ENCODE assay signal across 10 cellular contexts in the genomic region with DNA sequence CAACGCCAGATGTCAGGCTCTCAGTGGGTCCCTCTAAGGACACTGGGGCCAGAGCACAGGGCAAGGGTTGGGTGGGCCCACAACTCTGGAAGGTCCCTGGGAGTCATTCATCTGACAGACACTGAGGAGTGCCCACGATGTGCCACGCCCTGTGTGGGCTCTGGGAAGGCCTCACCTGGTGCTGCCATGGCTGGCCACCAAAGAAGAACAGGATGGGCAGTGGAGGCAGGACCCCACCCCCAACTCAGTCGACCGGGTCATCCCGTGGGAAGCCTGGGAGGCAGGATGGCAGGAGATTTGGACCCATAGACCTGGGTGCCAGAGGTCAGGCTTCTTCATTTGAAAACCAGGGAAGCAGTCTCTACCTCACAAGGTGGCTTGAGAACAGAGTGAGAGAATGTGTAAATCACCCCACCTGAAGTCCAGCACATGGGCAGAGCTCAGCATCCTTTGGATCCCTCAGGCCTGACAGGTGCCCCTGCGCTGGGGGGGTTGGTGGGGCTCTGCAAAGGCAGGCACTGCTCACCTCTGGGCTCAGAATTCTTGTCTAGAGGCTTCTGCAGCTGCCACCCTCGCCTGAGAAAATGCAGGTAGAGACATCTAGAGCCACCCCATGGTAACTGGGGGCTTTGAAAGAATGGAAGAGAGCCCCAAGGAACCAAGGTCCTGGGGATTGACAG. TPM values are rescaled to one million over a fixed set of nuclear protein-coding genes. Genes with fewer than 3 reads are reported as not detected.
A peak's percentile ranks its signal among the peaks of the same experiment; 100 is the strongest.
DNase-seq lines count a peak whose midpoint lies in the region; ATAC-seq and TF ChIP-seq lines count a peak whose summit lies in the region.
"Had no signal": no experiment of that assay in that cellular context is flagged by ENCODE, and none has a peak within 500 bp of the region (broad histone marks: within the 10 kb centered on the region; RNA-seq: fewer than 3 reads in every experiment).

No MANE protein-coding gene starts in this region.

- TF ChIP-seq CTCF in WTC11 (IDR thresholded peaks at IDR 0.05), result no peak

- peaks cover 70% of the 10 kb centered on the region for H3K4me1 Mint-ChIP-seq in activated CD4-positive, alpha-beta T cell treated with anti-CD3 and anti-CD28 coated beads, Interleukin-2, amount 10 ng/mL, durations not matched to agents 7 days and 5 days
- peaks cover 36% of the 10 kb centered on the region for H3K4me1 Mint-ChIP-seq in WTC11
- peaks cover 53% of the 10 kb centered on the region for H3K4me1 Mint-ChIP-seq in stimulated activated effector memory CD8-positive, alpha-beta T cell treated with anti-CD3 and anti-CD28 coated beads, Interleukin-12 subunit alpha, Interleukin-12 subunit beta, amount 100 ng/mL, for 72 hours

- H3K27me3 ChIP-seq in layer of hippocampus (ENCODE audit: control insufficient read depth, insufficient read depth, low read length), result no peaks in the 10 kb centered on the region
- H3K27me3 ChIP-seq: brain microvascular endothelial cell had no signal

- H3K27ac ChIP-seq in layer of hippocampus (ENCODE audit: low read depth, low read length), result peak overlapping the region; percentile 30
- H3K27ac ChIP-seq: brain microvascular endothelial cell had no signal

- peaks cover 9% of the 10 kb centered on the region for H3K27me3 Mint-ChIP-seq in activated CD4-positive, alpha-beta T cell treated with anti-CD3 and anti-CD28 coated beads, Interleukin-2, amount 10 ng/mL, durations not matched to agents 7 days and 5 days
- peaks cover 4% of the 10 kb centered on the region for H3K27me3 Mint-ChIP-seq in WTC11 (ENCODE audit: low read depth)

- no peak for ATAC-seq in WTC11
- ATAC-seq in stimulated activated effector memory CD8-positive, alpha-beta T cell treated with anti-CD3 and anti-CD28 coated beads, Interleukin-12 subunit alpha, Interleukin-12 subunit beta, amount 100 ng/mL, for 72 hours, result no peak
- no peak for ATAC-seq in HG02642 (IDR thresholded peaks at IDR 0.05; ENCODE audit: poor library complexity, unreplicated experiment)

- CTCF ChIA-PET in activated CD4-positive, alpha-beta T cell treated with anti-CD3 and anti-CD28 coated beads, Interleukin-2, amount 10 ng/mL, durations not matched to agents 7 days and 5 days (lab: Charles Lee), result interaction anchor here (0.7 to 1.3 kb wide), 6 partner anchors 11 to 227 kb away, joined by 3 to 11 read pairs (median 4); no protein-coding TSS in a partner anchor
- CTCF ChIA-PET in WTC11 (lab: Charles Lee), result interaction anchor here (0.5 to 6.2 kb wide), 44 partner anchors 10 to 293 kb away, joined by 3 to 80 read pairs (median 5); a partner anchor contains a TSS

- H3K27ac Mint-ChIP-seq in activated CD4-positive, alpha-beta T cell treated with anti-CD3 and anti-CD28 coated beads, Interleukin-2, amount 10 ng/mL, durations not matched to agents 7 days and 5 days, result no peak overlapping the region
- H3K27ac Mint-ChIP-seq in WTC11, result no peak overlapping the region
- H3K27ac Mint-ChIP-seq in stimulated activated effector memory CD8-positive, alpha-beta T cell treated with anti-CD3 and anti-CD28 coated beads, Interleukin-12 subunit alpha, Interleukin-12 subunit beta, amount 100 ng/mL, for 72 hours, result no peak overlapping the region

- no peaks in the 10 kb centered on the region for H3K9me3 Mint-ChIP-seq in activated CD4-positive, alpha-beta T cell treated with anti-CD3 and anti-CD28 coated beads, Interleukin-2, amount 10 ng/mL, durations not matched to agents 7 days and 5 days
- no peaks in the 10 kb centered on the region for H3K9me3 Mint-ChIP-seq in WTC11
- no peaks in the 10 kb centered on the region for H3K9me3 Mint-ChIP-seq in stimulated activated effector memory CD8-positive, alpha-beta T cell treated with anti-CD3 and anti-CD28 coated beads, Interleukin-12 subunit alpha, Interleukin-12 subunit beta, amount 100 ng/mL, for 72 hours

- DNase-seq in activated CD4-positive, alpha-beta T cell treated with anti-CD3 and anti-CD28 coated beads, Interleukin-2, amount 10 ng/mL, durations not matched to agents 7 days and 5 days, result no peak
- DNase-seq in activated CD4-positive, alpha-beta T cell treated with anti-CD3 and anti-CD28 coated beads for 48 hours, result no peak
- no peak for DNase-seq in WTC11 (ENCODE audit: low spot score)
- no peak for DNase-seq in stimulated activated effector memory CD8-positive, alpha-beta T cell treated with anti-CD3 and anti-CD28 coated beads, Interleukin-12 subunit alpha, Interleukin-12 subunit beta, amount 100 ng/mL, for 72 hours (ENCODE audit: low spot score in 2 of 2)
- DNase-seq in 8988T, result no peak
- DNase-seq in medulla oblongata (ENCODE audit: extremely low spot score), result no peak
- DNase-seq: brain microvascular endothelial cell; stimulated activated CD4-positive, alpha-beta T cell treated with anti-CD3 and anti-CD28 coated beads, Interleukin-2, amount 100 ng/mL, for 48 hours had no signal

- POLR2A ChIA-PET in activated CD4-positive, alpha-beta T cell treated with anti-CD3 and anti-CD28 coated beads, Interleukin-2, amount 10 ng/mL, durations not matched to agents 7 days and 5 days (lab: Charles Lee), result interaction anchor here (0.7 kb wide), 1 partner anchor 190 kb away, joined by 5 read pairs; no protein-coding TSS in a partner anchor
- POLR2A ChIA-PET in WTC11 (lab: Charles Lee), result interaction anchor here (1.0 kb wide), 1 partner anchor 19 kb away, joined by 4 read pairs; no protein-coding TSS in a partner anchor

- H3K36me3 Mint-ChIP-seq in activated CD4-positive, alpha-beta T cell treated with anti-CD3 and anti-CD28 coated beads, Interleukin-2, amount 10 ng/mL, durations not matched to agents 7 days and 5 days (ENCODE audit: low read depth), result no peaks in the 10 kb centered on the region
- no peaks in the 10 kb centered on the region; the same call in 1 of the 2 replicates for H3K36me3 Mint-ChIP-seq in WTC11
- H3K36me3 Mint-ChIP-seq in stimulated activated effector memory CD8-positive, alpha-beta T cell treated with anti-CD3 and anti-CD28 coated beads, Interleukin-12 subunit alpha, Interleukin-12 subunit beta, amount 100 ng/mL, for 72 hours, result no peaks in the 10 kb centered on the region

- peak overlapping the region; percentile 63 for H3K4me3 Mint-ChIP-seq in activated CD4-positive, alpha-beta T cell treated with anti-CD3 and anti-CD28 coated beads, Interleukin-2, amount 10 ng/mL, durations not matched to agents 7 days and 5 days
- no peak overlapping the region for H3K4me3 Mint-ChIP-seq in WTC11
- H3K4me3 Mint-ChIP-seq in stimulated activated effector memory CD8-positive, alpha-beta T cell treated with anti-CD3 and anti-CD28 coated beads, Interleukin-12 subunit alpha, Interleukin-12 subunit beta, amount 100 ng/mL, for 72 hours, result peak overlapping the region; percentile 65

TF ChIP-seq in WTC11, 78 proteins besides CTCF, POLR2A, EP300 and RAD21:
- TF ChIP-seq, protein P1, sequence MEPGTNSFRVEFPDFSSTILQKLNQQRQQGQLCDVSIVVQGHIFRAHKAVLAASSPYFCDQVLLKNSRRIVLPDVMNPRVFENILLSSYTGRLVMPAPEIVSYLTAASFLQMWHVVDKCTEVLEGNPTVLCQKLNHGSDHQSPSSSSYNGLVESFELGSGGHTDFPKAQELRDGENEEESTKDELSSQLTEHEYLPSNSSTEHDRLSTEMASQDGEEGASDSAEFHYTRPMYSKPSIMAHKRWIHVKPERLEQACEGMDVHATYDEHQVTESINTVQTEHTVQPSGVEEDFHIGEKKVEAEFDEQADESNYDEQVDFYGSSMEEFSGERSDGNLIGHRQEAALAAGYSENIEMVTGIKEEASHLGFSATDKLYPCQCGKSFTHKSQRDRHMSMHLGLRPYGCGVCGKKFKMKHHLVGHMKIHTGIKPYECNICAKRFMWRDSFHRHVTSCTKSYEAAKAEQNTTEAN (CRISPR knock-in tag; IDR thresholded peaks at IDR 0.05), result no peak
- 0 out of 2 replicates have a peak, but pooled peaks have one; percentile 19 for TF ChIP-seq FOXP1 (CRISPR knock-in tag; IDR thresholded peaks at IDR 0.05; ENCODE audit: borderline replicate concordance)

RNA-seq across cellular contexts. Expression of a gene that starts 1.2 kb away (rescaled TPM):
- total RNA-seq in activated CD4-positive, alpha-beta T cell treated with anti-CD3 and anti-CD28 coated beads, Interleukin-2, amount 10 ng/mL, durations not matched to agents 7 days and 5 days, result 10 to 100 TPM; 13.7 to 14.4 TPM
- 80.2 to 99.6 TPM (median 96.0 TPM) in 3 replicates for total RNA-seq in WTC11 (2021)

RNA-seq across cellular contexts. Expression of a gene that starts 20.9 kb away (rescaled TPM):
- total RNA-seq in activated CD4-positive, alpha-beta T cell treated with anti-CD3 and anti-CD28 coated beads, Interleukin-2, amount 10 ng/mL, durations not matched to agents 7 days and 5 days, result 10 to 100 TPM; 38.9 to 42.1 TPM
- 28.9 to 32.2 TPM (median 30.5 TPM) in 3 replicates for total RNA-seq in WTC11 (2021)
